ENCODE assay signal across 8 cellular contexts in the genomic region with DNA sequence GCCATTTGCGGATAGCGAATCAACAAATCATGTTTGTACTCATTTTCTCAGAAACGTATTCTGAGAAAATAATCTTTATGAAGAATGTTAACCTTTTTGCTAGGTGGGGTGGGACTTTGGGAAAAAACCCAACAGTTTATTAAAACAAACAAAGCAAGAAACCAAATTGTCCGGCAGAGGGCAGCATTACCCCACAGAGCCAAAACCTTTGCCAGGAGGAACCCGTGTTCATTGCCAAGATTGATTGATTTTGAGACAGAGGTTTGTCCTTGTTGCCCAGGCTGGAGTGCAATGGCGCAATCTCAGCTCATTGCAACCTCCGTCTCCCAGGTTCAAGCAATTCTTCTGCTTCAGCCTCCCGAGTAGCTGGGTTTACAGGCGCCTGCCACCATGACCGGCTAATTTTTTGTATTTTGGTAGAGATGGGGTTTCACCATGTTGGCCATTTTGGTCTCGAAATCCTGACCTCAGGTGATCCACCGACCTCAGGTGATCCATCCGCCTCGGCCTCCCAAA.
A peak's percentile ranks its signal among the peaks of the same experiment; 100 is the strongest.
DNase-seq lines count a peak whose midpoint lies in the region; ATAC-seq, FAIRE-seq and TF ChIP-seq lines count a peak whose summit lies in the region.

No MANE protein-coding gene starts in this region.

- ATAC-seq in GM21528 (IDR thresholded peaks at IDR 0.05; ENCODE audit: low FRiP score, unreplicated experiment) = no peak
- ATAC-seq in GM21390 (IDR thresholded peaks at IDR 0.05; ENCODE audit: unreplicated experiment) = no peak

- TF ChIP-seq POLR2A in GM12892 (IDR thresholded peaks at IDR 0.05; ENCODE audit: low read depth, low read length) = no peak

- peak; percentile 60 for FAIRE-seq in GM12892 (lab: Jason Lieb, UNC)

- peak; percentile 39 for DNase-seq in GM12892 (ENCODE audit: insufficient read length)
- peak; percentile 61 for DNase-seq in NCI-H2029 (lab: John Stamatoyannopoulos, UW)
- peak; percentile 78 for DNase-seq in T-helper 9 cell
- peak; percentile 75 for DNase-seq in astrocyte of the hippocampus (ENCODE audit: low read depth, low spot score)
- peak in 47 of 51 donors; percentile 7 to 87 (median 53) for DNase-seq in hypothalamus (lab: John Stamatoyannopoulos, UW)
- DNase-seq in stimulated activated CD4-positive, alpha-beta T cell treated with anti-CD3 and anti-CD28 coated beads, Interleukin-12 subunit alpha, Interleukin-12 subunit beta, amount 100 ng/mL, for 24 hours (ENCODE audit: low read depth in 2 of 2) = peak; percentile 53 to 73
